Comparison of ENCODE assay signal across 7 cellular contexts in genomic region chr3:65858749-65859148, GRCh38.
"Had no signal": no experiment of that assay in that cellular context is flagged by ENCODE, and none has a peak within 500 bp of the region (broad histone marks: within the 10 kb centered on the region; RNA-seq: fewer than 3 reads in every experiment).

No MANE protein-coding gene starts in this region.

- H3K4me3 Mint-ChIP-seq: IgD-negative memory B cell had no signal

- H3K27ac ChIP-seq: HL-60 had no signal

- H3K36me3 Mint-ChIP-seq: IgD-negative memory B cell had no signal

- H3K4me3 ChIP-seq: K562 had no signal

- H3K27ac Mint-ChIP-seq: IgD-negative memory B cell had no signal

- DNase-seq: IMR-90, KBM-7, KG1 had no signal

- ATAC-seq: HepG2, K562 had no signal
